In the genomic region with DNA sequence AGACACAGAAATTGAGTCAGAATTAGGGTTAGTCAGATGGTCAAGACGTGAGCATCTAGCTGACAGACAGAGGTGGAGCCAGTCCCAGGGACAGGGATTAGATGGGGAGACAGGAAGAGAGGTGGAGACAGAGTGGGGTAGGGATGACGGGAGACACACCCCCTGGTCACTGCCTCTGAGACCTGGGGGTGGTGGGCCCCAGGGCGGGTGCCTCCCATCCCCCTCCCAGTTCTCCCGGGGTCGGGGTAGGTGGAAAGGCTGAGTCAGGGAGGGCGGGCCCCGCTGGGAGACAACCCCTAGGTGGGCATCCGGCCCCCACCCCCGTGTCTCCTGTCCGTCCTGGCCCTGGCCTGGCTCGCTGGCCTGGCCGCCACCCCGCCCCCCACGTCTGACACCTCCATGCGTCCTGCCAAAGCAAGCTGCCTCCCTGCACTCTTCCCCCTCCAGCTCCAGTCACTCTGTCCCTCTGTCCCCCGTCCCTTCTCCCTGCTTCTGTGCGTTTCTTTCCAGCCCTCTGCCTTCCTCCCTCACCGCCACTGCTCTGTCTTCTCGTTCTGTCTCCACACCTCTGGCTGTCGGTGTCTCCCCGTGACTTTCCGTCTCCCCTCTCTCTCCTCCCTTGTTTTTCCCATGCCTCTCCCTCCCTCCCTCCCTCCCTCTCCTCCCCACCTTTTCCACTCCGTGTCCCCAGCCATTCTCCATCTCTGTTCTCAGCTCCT, we compare ENCODE assay signal across 1 cellular context.
A peak's percentile ranks its signal among the peaks of the same experiment; 100 is the strongest.
TF ChIP-seq lines count a peak whose summit lies in the region.

No MANE protein-coding gene starts in this region.

TF ChIP-seq in HepG2, 621 proteins besides CTCF, POLR2A, EP300 and RAD21 (continued from another document and continues in another):
- TF ChIP-seq, protein P1, sequence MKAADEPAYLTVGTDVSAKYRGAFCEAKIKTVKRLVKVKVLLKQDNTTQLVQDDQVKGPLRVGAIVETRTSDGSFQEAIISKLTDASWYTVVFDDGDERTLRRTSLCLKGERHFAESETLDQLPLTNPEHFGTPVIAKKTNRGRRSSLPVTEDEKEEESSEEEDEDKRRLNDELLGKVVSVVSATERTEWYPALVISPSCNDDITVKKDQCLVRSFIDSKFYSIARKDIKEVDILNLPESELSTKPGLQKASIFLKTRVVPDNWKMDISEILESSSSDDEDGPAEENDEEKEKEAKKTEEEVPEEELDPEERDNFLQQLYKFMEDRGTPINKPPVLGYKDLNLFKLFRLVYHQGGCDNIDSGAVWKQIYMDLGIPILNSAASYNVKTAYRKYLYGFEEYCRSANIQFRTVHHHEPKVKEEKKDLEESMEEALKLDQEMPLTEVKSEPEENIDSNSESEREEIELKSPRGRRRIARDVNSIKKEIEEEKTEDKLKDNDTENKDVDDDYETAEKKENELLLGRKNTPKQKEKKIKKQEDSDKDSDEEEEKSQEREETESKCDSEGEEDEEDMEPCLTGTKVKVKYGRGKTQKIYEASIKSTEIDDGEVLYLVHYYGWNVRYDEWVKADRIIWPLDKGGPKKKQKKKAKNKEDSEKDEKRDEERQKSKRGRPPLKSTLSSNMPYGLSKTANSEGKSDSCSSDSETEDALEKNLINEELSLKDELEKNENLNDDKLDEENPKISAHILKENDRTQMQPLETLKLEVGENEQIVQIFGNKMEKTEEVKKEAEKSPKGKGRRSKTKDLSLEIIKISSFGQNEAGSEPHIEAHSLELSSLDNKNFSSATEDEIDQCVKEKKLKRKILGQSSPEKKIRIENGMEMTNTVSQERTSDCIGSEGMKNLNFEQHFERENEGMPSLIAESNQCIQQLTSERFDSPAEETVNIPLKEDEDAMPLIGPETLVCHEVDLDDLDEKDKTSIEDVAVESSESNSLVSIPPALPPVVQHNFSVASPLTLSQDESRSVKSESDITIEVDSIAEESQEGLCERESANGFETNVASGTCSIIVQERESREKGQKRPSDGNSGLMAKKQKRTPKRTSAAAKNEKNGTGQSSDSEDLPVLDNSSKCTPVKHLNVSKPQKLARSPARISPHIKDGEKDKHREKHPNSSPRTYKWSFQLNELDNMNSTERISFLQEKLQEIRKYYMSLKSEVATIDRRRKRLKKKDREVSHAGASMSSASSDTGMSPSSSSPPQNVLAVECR (CRISPR knock-in tag; IDR thresholded peaks at IDR 0.05; ENCODE audit: borderline replicate concordance): peak; percentile 73
- TF ChIP-seq CHD2 (IDR thresholded peaks at IDR 0.05; ENCODE audit: low read depth, low read length) (peak; percentile 18; the same call in 1 of the 2 replicates), RFX1 (IDR thresholded peaks at IDR 0.05) (no peak), NRL (CRISPR knock-in tag; IDR thresholded peaks at IDR 0.05; ENCODE audit: borderline replicate concordance) (no peak; the same call in 1 of the 2 replicates), KDM2A (CRISPR knock-in tag; IDR thresholded peaks at IDR 0.05; ENCODE audit: borderline replicate concordance, low read depth) (peak; percentile 97), FOXP1 (IDR thresholded peaks at IDR 0.05) (no peak), FOXP1 (CRISPR knock-in tag; IDR thresholded peaks at IDR 0.05) (peak; percentile 35; the same call in 1 of the 2 replicates), CBX1 (IDR thresholded peaks at IDR 0.05; ENCODE audit: low read depth) (peak; percentile 27), HDAC2 (CRISPR knock-in tag; IDR thresholded peaks at IDR 0.05) (peak; percentile 25; the same call in 1 of the 2 replicates), ZC3H13 (CRISPR knock-in tag; IDR thresholded peaks at IDR 0.05) (peak; percentile 67), PAWR (CRISPR knock-in tag; IDR thresholded peaks at IDR 0.05; ENCODE audit: borderline replicate concordance) (0 out of 2 replicates have a peak, but pooled peaks have one; percentile 63), SALL2 (CRISPR knock-in tag; IDR thresholded peaks at IDR 0.05) (0 out of 2 replicates have a peak, but pooled peaks have one; percentile 38), NCOA2 (CRISPR knock-in tag; IDR thresholded peaks at IDR 0.05) (peak; percentile 31; the same call in 1 of the 2 replicates), HNRNPL (IDR thresholded peaks at IDR 0.05; ENCODE audit: low read depth, low read length) (0 out of 2 replicates have a peak, but pooled peaks have one; percentile 47), ZNF564 (CRISPR knock-in tag; IDR thresholded peaks at IDR 0.05) (peak; percentile 12; the same call in 1 of the 2 replicates), SNAI1 (CRISPR knock-in tag; IDR thresholded peaks at IDR 0.05; ENCODE audit: borderline replicate concordance) (no peak), YEATS4 (CRISPR knock-in tag; IDR thresholded peaks at IDR 0.05; ENCODE audit: borderline replicate concordance) (0 out of 2 replicates have a peak, but pooled peaks have one; percentile 45), ETV5 (CRISPR knock-in tag; IDR thresholded peaks at IDR 0.05; ENCODE audit: borderline replicate concordance) (peak; percentile 92), SOX13 (IDR thresholded peaks at IDR 0.05) (no peak), SOX13 (CRISPR knock-in tag; conservative IDR thresholded peaks at IDR 0.05 in 1 of 2, IDR thresholded peaks at IDR 0.05 in 1 of 2) (peak in 1 of 2 experiments; percentile 52; a peak in 2 of 4 replicates), TBX3 (IDR thresholded peaks at IDR 0.05; ENCODE audit: borderline replicate concordance) (peak; percentile 80; the same call in 1 of the 2 replicates), SP1 (IDR thresholded peaks at IDR 0.05) (no peak), SP1 (CRISPR knock-in tag; IDR thresholded peaks at IDR 0.05) (peak; percentile 46; the same call in 1 of the 2 replicates), SUZ12 (IDR thresholded peaks at IDR 0.05; ENCODE audit: low read depth, low read length) (no peak), MYNN (CRISPR knock-in tag; IDR thresholded peaks at IDR 0.05; ENCODE audit: low read depth) (no peak), NR2F2 (IDR thresholded peaks at IDR 0.05; ENCODE audit: borderline replicate concordance, low read depth) (peak; percentile 23; the same call in 1 of the 2 replicates), TCF7L2 (IDR thresholded peaks at IDR 0.05; ENCODE audit: low read depth, low read length) (no peak), ERF (CRISPR knock-in tag; IDR thresholded peaks at IDR 0.05) (peak; percentile 79), GATA4 (IDR thresholded peaks at IDR 0.05; ENCODE audit: borderline replicate concordance, low read depth) (0 out of 2 replicates have a peak, but pooled peaks have one; percentile 37), PRMT3 (CRISPR knock-in tag; IDR thresholded peaks at IDR 0.05; ENCODE audit: borderline replicate concordance, low read depth) (no peak), FOXA3 (CRISPR knock-in tag; IDR thresholded peaks at IDR 0.05) (0 out of 2 replicates have a peak, but pooled peaks have one; percentile 26), THAP11 (CRISPR knock-in tag; IDR thresholded peaks at IDR 0.05) (peak; percentile 51)
- TF ChIP-seq, protein P2, sequence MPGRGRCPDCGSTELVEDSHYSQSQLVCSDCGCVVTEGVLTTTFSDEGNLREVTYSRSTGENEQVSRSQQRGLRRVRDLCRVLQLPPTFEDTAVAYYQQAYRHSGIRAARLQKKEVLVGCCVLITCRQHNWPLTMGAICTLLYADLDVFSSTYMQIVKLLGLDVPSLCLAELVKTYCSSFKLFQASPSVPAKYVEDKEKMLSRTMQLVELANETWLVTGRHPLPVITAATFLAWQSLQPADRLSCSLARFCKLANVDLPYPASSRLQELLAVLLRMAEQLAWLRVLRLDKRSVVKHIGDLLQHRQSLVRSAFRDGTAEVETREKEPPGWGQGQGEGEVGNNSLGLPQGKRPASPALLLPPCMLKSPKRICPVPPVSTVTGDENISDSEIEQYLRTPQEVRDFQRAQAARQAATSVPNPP (CRISPR knock-in tag; IDR thresholded peaks at IDR 0.05): no peak
- TF ChIP-seq, protein P3, sequence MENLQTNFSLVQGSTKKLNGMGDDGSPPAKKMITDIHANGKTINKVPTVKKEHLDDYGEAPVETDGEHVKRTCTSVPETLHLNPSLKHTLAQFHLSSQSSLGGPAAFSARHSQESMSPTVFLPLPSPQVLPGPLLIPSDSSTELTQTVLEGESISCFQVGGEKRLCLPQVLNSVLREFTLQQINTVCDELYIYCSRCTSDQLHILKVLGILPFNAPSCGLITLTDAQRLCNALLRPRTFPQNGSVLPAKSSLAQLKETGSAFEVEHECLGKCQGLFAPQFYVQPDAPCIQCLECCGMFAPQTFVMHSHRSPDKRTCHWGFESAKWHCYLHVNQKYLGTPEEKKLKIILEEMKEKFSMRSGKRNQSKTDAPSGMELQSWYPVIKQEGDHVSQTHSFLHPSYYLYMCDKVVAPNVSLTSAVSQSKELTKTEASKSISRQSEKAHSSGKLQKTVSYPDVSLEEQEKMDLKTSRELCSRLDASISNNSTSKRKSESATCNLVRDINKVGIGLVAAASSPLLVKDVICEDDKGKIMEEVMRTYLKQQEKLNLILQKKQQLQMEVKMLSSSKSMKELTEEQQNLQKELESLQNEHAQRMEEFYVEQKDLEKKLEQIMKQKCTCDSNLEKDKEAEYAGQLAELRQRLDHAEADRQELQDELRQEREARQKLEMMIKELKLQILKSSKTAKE (CRISPR knock-in tag; IDR thresholded peaks at IDR 0.05; ENCODE audit: borderline replicate concordance): peak; percentile 60; the same call in 1 of the 2 replicates
- TF ChIP-seq, protein P4, sequence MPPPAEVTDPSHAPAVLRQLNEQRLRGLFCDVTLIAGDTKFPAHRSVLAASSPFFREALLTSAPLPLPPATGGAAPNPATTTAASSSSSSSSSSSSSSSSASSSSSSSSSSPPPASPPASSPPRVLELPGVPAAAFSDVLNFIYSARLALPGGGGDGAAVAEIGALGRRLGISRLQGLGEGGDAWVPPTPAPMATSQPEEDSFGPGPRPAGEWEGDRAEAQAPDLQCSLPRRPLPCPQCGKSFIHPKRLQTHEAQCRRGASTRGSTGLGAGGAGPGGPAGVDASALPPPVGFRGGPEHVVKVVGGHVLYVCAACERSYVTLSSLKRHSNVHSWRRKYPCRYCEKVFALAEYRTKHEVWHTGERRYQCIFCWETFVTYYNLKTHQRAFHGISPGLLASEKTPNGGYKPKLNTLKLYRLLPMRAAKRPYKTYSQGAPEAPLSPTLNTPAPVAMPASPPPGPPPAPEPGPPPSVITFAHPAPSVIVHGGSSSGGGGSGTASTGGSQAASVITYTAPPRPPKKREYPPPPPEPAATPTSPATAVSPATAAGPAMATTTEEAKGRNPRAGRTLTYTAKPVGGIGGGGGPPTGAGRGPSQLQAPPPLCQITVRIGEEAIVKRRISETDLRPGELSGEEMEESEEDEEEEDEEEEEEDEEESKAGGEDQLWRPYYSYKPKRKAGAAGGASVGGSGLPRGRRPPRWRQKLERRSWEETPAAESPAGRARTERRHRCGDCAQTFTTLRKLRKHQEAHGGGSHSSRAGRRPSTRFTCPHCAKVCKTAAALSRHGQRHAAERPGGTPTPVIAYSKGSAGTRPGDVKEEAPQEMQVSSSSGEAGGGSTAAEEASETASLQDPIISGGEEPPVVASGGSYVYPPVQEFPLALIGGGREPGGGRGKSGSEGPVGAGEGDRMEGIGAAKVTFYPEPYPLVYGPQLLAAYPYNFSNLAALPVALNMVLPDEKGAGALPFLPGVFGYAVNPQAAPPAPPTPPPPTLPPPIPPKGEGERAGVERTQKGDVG (CRISPR knock-in tag; IDR thresholded peaks at IDR 0.05; ENCODE audit: borderline replicate concordance): no peak
- TF ChIP-seq, protein P5, sequence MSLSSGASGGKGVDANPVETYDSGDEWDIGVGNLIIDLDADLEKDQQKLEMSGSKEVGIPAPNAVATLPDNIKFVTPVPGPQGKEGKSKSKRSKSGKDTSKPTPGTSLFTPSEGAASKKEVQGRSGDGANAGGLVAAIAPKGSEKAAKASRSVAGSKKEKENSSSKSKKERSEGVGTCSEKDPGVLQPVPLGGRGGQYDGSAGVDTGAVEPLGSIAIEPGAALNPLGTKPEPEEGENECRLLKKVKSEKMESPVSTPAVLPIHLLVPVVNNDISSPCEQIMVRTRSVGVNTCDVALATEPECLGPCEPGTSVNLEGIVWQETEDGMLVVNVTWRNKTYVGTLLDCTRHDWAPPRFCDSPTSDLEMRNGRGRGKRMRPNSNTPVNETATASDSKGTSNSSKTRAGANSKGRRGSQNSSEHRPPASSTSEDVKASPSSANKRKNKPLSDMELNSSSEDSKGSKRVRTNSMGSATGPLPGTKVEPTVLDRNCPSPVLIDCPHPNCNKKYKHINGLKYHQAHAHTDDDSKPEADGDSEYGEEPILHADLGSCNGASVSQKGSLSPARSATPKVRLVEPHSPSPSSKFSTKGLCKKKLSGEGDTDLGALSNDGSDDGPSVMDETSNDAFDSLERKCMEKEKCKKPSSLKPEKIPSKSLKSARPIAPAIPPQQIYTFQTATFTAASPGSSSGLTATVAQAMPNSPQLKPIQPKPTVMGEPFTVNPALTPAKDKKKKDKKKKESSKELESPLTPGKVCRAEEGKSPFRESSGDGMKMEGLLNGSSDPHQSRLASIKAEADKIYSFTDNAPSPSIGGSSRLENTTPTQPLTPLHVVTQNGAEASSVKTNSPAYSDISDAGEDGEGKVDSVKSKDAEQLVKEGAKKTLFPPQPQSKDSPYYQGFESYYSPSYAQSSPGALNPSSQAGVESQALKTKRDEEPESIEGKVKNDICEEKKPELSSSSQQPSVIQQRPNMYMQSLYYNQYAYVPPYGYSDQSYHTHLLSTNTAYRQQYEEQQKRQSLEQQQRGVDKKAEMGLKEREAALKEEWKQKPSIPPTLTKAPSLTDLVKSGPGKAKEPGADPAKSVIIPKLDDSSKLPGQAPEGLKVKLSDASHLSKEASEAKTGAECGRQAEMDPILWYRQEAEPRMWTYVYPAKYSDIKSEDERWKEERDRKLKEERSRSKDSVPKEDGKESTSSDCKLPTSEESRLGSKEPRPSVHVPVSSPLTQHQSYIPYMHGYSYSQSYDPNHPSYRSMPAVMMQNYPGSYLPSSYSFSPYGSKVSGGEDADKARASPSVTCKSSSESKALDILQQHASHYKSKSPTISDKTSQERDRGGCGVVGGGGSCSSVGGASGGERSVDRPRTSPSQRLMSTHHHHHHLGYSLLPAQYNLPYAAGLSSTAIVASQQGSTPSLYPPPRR (CRISPR knock-in tag; IDR thresholded peaks at IDR 0.05; ENCODE audit: borderline replicate concordance): peak; percentile 65
- TF ChIP-seq, protein P6, sequence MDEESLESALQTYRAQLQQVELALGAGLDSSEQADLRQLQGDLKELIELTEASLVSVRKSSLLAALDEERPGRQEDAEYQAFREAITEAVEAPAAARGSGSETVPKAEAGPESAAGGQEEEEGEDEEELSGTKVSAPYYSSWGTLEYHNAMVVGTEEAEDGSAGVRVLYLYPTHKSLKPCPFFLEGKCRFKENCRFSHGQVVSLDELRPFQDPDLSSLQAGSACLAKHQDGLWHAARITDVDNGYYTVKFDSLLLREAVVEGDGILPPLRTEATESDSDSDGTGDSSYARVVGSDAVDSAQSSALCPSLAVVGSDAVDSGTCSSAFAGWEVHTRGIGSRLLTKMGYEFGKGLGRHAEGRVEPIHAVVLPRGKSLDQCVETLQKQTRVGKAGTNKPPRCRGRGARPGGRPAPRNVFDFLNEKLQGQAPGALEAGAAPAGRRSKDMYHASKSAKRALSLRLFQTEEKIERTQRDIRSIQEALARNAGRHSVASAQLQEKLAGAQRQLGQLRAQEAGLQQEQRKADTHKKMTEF (CRISPR knock-in tag; IDR thresholded peaks at IDR 0.05): peak; percentile 51
